8 cellular contexts compared by ENCODE assay signal in the genomic region with DNA sequence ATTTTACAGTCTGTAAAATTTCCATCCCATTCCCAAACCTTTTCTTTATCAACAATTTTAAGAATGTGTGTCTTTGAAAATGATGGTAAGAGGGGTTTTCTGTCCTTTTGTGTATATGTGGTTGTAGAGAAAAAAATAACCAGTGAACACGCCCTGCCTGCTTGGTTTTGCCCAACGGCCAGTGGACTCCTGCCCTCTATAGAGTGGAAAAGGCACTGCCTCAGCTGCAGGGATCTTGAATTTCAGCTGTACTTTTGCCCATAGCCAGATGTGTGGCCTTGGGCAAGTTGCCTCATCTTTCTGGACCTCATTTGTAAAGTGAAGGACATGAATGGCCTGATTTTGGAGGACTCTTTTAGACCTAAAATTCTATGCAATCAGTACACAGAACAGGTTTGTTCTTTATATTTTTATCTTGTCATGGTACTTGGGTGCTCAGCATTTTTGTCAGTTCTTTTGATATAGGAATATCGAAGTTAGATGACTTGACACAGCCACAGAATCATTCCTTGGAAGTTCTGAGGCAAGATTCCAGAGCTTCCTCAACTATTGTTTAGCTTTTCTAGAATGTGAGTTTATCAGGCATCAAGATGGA.
DNase-seq lines count a peak whose midpoint lies in the region; ATAC-seq and TF ChIP-seq lines count a peak whose summit lies in the region.

No MANE protein-coding gene starts in this region.

- H3K27me3 ChIP-seq in HAP-1 (ENCODE audit: low read depth) (no peaks in the 10 kb centered on the region), spleen (replicated peaks in 1 of 7) (peaks cover 0 to 8% (median 0%) of the 10 kb centered on the region in 7 donors)

- ATAC-seq in GM19023 (IDR thresholded peaks at IDR 0.05; ENCODE audit: unreplicated experiment), result no peak

- in situ Hi-C loops in HAP-1 (cut with MboI; ENCODE audit: low sequenced_read_pairs), result no loop called here

- no peak for TF ChIP-seq POLR2A in spleen (IDR thresholded peaks at IDR 0.05)

- H3K27ac ChIP-seq in RWPE1 (no peak overlapping the region), spleen (no peak overlapping the region)

- CTCF ChIA-PET in RWPE1 (lab: Yijun Ruan, JAX), result interaction anchor here (0.5 to 1.2 kb wide), 12 partner anchors 9 to 1880 kb away, joined by 3 to 6 read pairs (median 3); no protein-coding TSS in a partner anchor

- WGBS in spleen, 5 donors, result 46 to 62% (median 50%) methylated on average over 3 of the region's 3 CpGs

- no peak overlapping the region for H3K4me3 ChIP-seq in HAP-1
- H3K4me3 ChIP-seq in spleen, result no peak overlapping the region

- no peaks in the 10 kb centered on the region for H3K4me1 ChIP-seq in HAP-1
- no peaks in the 10 kb centered on the region for H3K4me1 ChIP-seq in spleen

- no peaks in the 10 kb centered on the region for H3K36me3 ChIP-seq in HAP-1 (replicated peaks)
- H3K36me3 ChIP-seq in spleen, result no peaks in the 10 kb centered on the region

- peak; percentile 56 for TF ChIP-seq CTCF in RWPE1 (conservative IDR thresholded peaks at IDR 0.05; ENCODE audit: low read depth)
- TF ChIP-seq CTCF in spleen (IDR thresholded peaks at IDR 0.05 in 8 of 11, conservative IDR thresholded peaks at IDR 0.05 in 3 of 11), result peak in 6 of 11 experiments; percentile 16 to 48 (median 30)

- intact Hi-C loops in spleen (cut with DNase I; ENCODE audit: low total_unique reads), result no loop called here

- DNase-seq in EH (ENCODE audit: low read depth), result peak; percentile 67
- DNase-seq in HAP-1 (ENCODE audit: low spot score in 2 of 2), result peak; percentile 56 to 70
- DNase-seq in RWPE1 (ENCODE audit: low spot score), result peak; percentile 53
- DNase-seq in fibroblast of the conjunctiva (ENCODE audit: low read depth), result peak; percentile 81
- no peak for DNase-seq in spleen
- no peak for DNase-seq in activated T-cell treated with anti-CD3 and anti-CD28 coated beads for 4 hours
- no peak for DNase-seq in NOMO-1 treated with dmso at 0.1 percent for 144 hours (lab: John Stamatoyannopoulos, UW; ENCODE audit: unreplicated experiment)

- POLR2A ChIA-PET in RWPE1 (lab: Yijun Ruan, JAX; ENCODE audit: low non-redundant PET), result no interaction called here

- H3K9me3 ChIP-seq in HAP-1 (no peaks in the 10 kb centered on the region), spleen (no peaks in the 10 kb centered on the region)

Comparison
In these comparisons a context has a peak if more than half of its experiments do, and no peak if none do; other contexts are left out.
1. DNase-seq: peak in EH (single experiment), HAP-1 (2 of 2), RWPE1 (single experiment) and fibroblast of the conjunctiva (single experiment); none in spleen (single experiment), activated T-cell treated with anti-CD3 and anti-CD28 coated beads for 4 hours (single experiment) and NOMO-1 treated with dmso at 0.1 percent for 144 hours (single experiment).